In the genomic region with DNA sequence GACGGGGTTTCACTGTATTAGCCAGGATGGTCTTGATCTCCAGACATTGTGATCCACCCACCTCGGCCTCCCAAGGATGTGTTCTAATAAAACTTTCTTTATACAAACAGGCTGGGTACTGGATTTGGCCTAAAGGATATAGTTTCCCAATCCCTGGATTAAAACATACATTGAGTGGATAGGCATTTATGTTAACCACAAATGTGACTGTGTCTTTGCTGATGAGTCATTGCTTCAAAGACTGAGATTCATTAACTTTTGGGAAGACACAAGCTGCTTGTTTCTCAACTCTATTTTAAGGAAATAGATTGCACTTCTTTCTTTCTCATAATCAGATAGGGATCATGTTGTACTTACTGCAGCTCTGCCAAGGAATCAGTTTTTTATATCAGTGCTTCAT, we compare ENCODE assay signal across 14 cellular contexts.
A peak's percentile ranks its signal among the peaks of the same experiment; 100 is the strongest.
DNase-seq lines count a peak whose midpoint lies in the region; ATAC-seq, FAIRE-seq and TF ChIP-seq lines count a peak whose summit lies in the region.
"Had no signal": no experiment of that assay in that cellular context is flagged by ENCODE, and none has a peak within 500 bp of the region (broad histone marks: within the 10 kb centered on the region; RNA-seq: fewer than 3 reads in every experiment).

No MANE protein-coding gene starts in this region.

- no peak for FAIRE-seq in frontal cortex (lab: Jason Lieb, UNC)
- FAIRE-seq: pancreas had no signal

- H3K27me3 ChIP-seq in HCT116 (ENCODE audit: insufficient read depth, low read length), result no peaks in the 10 kb centered on the region
- no peaks in the 10 kb centered on the region for H3K27me3 ChIP-seq in right atrium auricular region
- H3K27me3 ChIP-seq: colonic mucosa, pancreas had no signal

- peak overlapping the region; percentile 69 for H3K4me2 ChIP-seq in HCT116 (ENCODE audit: low read length)

- POLR2A ChIA-PET in HCT116 (lab: Charles Lee), result no interaction called here

- H3K79me2 ChIP-seq in HCT116 (ENCODE audit: insufficient read depth, low read length), result no peaks in the 10 kb centered on the region

- H3K9me3 ChIP-seq in HCT116 (ENCODE audit: control insufficient read depth in 1 of 2, insufficient read depth in 1 of 2, low read depth in 1 of 2, low read length in 2 of 2), result no peaks in the 10 kb centered on the region
- no peaks in the 10 kb centered on the region for H3K9me3 ChIP-seq in right atrium auricular region
- H3K9me3 ChIP-seq: colonic mucosa, pancreas had no signal

- no peaks in the 10 kb centered on the region for H3K9me2 ChIP-seq in HCT116 (ENCODE audit: insufficient read depth)

- no peak for TF ChIP-seq POLR2A in HCT116 (IDR thresholded peaks at IDR 0.05; ENCODE audit: borderline replicate concordance, extremely low read depth, insufficient read depth, insufficient read length)

- BruUV-seq in HCT116 (replicated peaks; lab: Mats Ljungman, UMichigan), result no TSS peak

- RAD21 ChIA-PET in HCT116 (lab: Charles Lee; ENCODE audit: low non-redundant PET in 1 of 2, low total read pairs in 2 of 2, uncharacterized antibody in 2 of 2, unreplicated experiment in 2 of 2), result no interaction called here

- H3K36me3 ChIP-seq in HCT116 (ENCODE audit: control insufficient read depth in 1 of 2, insufficient read depth in 2 of 2, low read length in 2 of 2) (no peaks in the 10 kb centered on the region), right atrium auricular region (no peaks in the 10 kb centered on the region)
- H3K36me3 ChIP-seq: colonic mucosa, pancreas had no signal

- intact Hi-C loops in HCT116 (cut with micrococcal nuclease), result loop anchor here (10.0 kb wide), 1 partner anchor 1001 kb away; no protein-coding TSS in a partner anchor

- CTCF ChIA-PET in HCT116 (lab: Charles Lee), result no interaction called here

- TF ChIP-seq RAD21 in HCT116 (IDR thresholded peaks at IDR 0.05; ENCODE audit: low read depth), result no peak

- ATAC-seq in HCT116 (peak; percentile 66), esophagus mucosa (peak; percentile 87), GM19467 (IDR thresholded peaks at IDR 0.05; ENCODE audit: unreplicated experiment) (no peak)
- ATAC-seq: pancreas had no signal

- no peak overlapping the region for H3K9ac ChIP-seq in HCT116 (ENCODE audit: low read length)

- H3K27ac ChIP-seq in HCT116 (ENCODE audit: low read depth, low read length), result no peak overlapping the region
- no peak overlapping the region for H3K27ac ChIP-seq in right atrium auricular region
- H3K27ac ChIP-seq: colonic mucosa, pancreas had no signal

- H2AFZ ChIP-seq in HCT116 (ENCODE audit: low read depth, low read length, poor library complexity, severe bottlenecking), result peak overlapping the region; percentile 97

- peaks cover 7 to 20% of the 10 kb centered on the region in 2 experiments; a peak in 3 of 4 replicates for H3K4me1 ChIP-seq in HCT116 (ENCODE audit: control insufficient read depth in 1 of 2, insufficient read depth in 2 of 2, low read length in 2 of 2)
- no peaks in the 10 kb centered on the region for H3K4me1 ChIP-seq in right atrium auricular region
- H3K4me1 ChIP-seq: colonic mucosa, pancreas had no signal

- TF ChIP-seq CTCF in HCT116 (IDR thresholded peaks at IDR 0.05 in 2 of 3, conservative IDR thresholded peaks at IDR 0.05 in 1 of 3; ENCODE audit: borderline replicate concordance in 1 of 3, insufficient read depth in 1 of 3, low read depth in 2 of 3, low read length in 2 of 3) (no peak), right atrium auricular region (IDR thresholded peaks at IDR 0.05) (no peak)

- DNase-seq in HCT116 (ENCODE audit: low read depth, low spot score) (peak; percentile 44), RKO (ENCODE audit: low spot score) (peak; percentile 75), superior temporal gyrus (ENCODE audit: extremely low spot score) (peak; percentile 60), frontal cortex (ENCODE audit: low spot score in 2 of 2) (no peak), right atrium auricular region (ENCODE audit: low spot score) (no peak)
- DNase-seq: activated CD4-positive, alpha-beta T cell treated with anti-CD3 and anti-CD28 coated beads, Interleukin-2, amount 50 U/mL, for 1 hour; activated effector memory CD4-positive, alpha-beta T cell treated with anti-CD3 and anti-CD28 coated beads, Interleukin-2, amount 50 U/mL, for 16 hours; colonic mucosa; hypothalamus; NCI-H510A treated with DMSO at 0.1 percent for 48 hours; pancreas; stimulated activated naive CD4-positive, alpha-beta T cell treated with Interleukin-2 at 50 U/mL for 16 hours had no signal

- no peaks in the 10 kb centered on the region for H4K20me1 ChIP-seq in HCT116 (ENCODE audit: insufficient read depth)

- H3K4me3 ChIP-seq in HCT116 (replicated peaks in 1 of 2; ENCODE audit: low read depth in 1 of 2, low read length in 2 of 2) (no peak overlapping the region; a peak in 1 of 4 replicates), right atrium auricular region (no peak overlapping the region)
- H3K4me3 ChIP-seq: colonic mucosa, pancreas had no signal

TF ChIP-seq in HCT116, 20 proteins besides CTCF, POLR2A, EP300 and RAD21:
- TF ChIP-seq SIN3A (IDR thresholded peaks at IDR 0.05; ENCODE audit: low read depth) (no peak), YY1 (IDR thresholded peaks at IDR 0.05; ENCODE audit: extremely low read depth, insufficient replicate concordance, low read depth, low read length) (no peak), EGR1 (IDR thresholded peaks at IDR 0.05; ENCODE audit: low read depth) (no peak), SP1 (IDR thresholded peaks at IDR 0.05; ENCODE audit: low read depth) (peak; percentile 56), TCF7L2 (IDR thresholded peaks at IDR 0.05; ENCODE audit: borderline replicate concordance, extremely low read depth, insufficient read depth, insufficient read length) (peak; percentile 67), FOSL1 (IDR thresholded peaks at IDR 0.05; ENCODE audit: low read depth) (peak; percentile 74), JUND (IDR thresholded peaks at IDR 0.05) (peak; percentile 72), CBX3 (IDR thresholded peaks at IDR 0.05; ENCODE audit: low read depth) (no peak), POLR2AphosphoS5 (IDR thresholded peaks at IDR 0.05; ENCODE audit: low read depth, low read length) (no peak), ZNF274 (IDR thresholded peaks at IDR 0.05; ENCODE audit: low read depth, low read length) (no peak), EZH2 (IDR thresholded peaks at IDR 0.05) (no peak), CEBPB (IDR thresholded peaks at IDR 0.05; ENCODE audit: low read depth) (peak; percentile 73)
- TF ChIP-seq, protein P1, sequence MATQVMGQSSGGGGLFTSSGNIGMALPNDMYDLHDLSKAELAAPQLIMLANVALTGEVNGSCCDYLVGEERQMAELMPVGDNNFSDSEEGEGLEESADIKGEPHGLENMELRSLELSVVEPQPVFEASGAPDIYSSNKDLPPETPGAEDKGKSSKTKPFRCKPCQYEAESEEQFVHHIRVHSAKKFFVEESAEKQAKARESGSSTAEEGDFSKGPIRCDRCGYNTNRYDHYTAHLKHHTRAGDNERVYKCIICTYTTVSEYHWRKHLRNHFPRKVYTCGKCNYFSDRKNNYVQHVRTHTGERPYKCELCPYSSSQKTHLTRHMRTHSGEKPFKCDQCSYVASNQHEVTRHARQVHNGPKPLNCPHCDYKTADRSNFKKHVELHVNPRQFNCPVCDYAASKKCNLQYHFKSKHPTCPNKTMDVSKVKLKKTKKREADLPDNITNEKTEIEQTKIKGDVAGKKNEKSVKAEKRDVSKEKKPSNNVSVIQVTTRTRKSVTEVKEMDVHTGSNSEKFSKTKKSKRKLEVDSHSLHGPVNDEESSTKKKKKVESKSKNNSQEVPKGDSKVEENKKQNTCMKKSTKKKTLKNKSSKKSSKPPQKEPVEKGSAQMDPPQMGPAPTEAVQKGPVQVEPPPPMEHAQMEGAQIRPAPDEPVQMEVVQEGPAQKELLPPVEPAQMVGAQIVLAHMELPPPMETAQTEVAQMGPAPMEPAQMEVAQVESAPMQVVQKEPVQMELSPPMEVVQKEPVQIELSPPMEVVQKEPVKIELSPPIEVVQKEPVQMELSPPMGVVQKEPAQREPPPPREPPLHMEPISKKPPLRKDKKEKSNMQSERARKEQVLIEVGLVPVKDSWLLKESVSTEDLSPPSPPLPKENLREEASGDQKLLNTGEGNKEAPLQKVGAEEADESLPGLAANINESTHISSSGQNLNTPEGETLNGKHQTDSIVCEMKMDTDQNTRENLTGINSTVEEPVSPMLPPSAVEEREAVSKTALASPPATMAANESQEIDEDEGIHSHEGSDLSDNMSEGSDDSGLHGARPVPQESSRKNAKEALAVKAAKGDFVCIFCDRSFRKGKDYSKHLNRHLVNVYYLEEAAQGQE (IDR thresholded peaks at IDR 0.05; ENCODE audit: low read depth), result no peak
- TF ChIP-seq, protein P2, sequence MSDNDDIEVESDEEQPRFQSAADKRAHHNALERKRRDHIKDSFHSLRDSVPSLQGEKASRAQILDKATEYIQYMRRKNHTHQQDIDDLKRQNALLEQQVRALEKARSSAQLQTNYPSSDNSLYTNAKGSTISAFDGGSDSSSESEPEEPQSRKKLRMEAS (IDR thresholded peaks at IDR 0.05), result no peak

Comparison
In these comparisons a context has a peak if more than half of its experiments do, and no peak if none do; other contexts are left out.
1. DNase-seq: peak in HCT116 (single experiment), RKO (single experiment) and superior temporal gyrus (single experiment); none in frontal cortex (0 of 2) and right atrium auricular region (single experiment).